ENCODE assay signal across 17 cellular contexts in genomic region chr17:80817321-80817845, GRCh38.
DNase-seq lines count a peak whose midpoint lies in the region; ATAC-seq and TF ChIP-seq lines count a peak whose summit lies in the region.
"Had no signal": no experiment of that assay in that cellular context is flagged by ENCODE, and none has a peak within 500 bp of the region (broad histone marks: within the 10 kb centered on the region; RNA-seq: fewer than 3 reads in every experiment).

No MANE protein-coding gene starts in this region.

- DNase-seq in activated CD8-positive, alpha-beta memory T cell treated with anti-CD3 and anti-CD28 coated beads, Interleukin-2, amount 10 ng/mL, durations not matched to agents 7 days and 5 days, result no peak
- DNase-seq in activated CD8-positive, alpha-beta memory T cell treated with anti-CD3 and anti-CD28 coated beads, Interleukin-2, amount 50 U/mL, for 48 hours, result no peak
- DNase-seq in IMR-90 (no peak), posterior vena cava (ENCODE audit: low spot score) (peak; percentile 62), iPS-NIHi11 (ENCODE audit: low spot score) (no peak)
- peak; percentile 22 for DNase-seq in activated naive CD8-positive, alpha-beta T cell treated with anti-CD3 and anti-CD28 coated beads, Interleukin-2, amount 10 ng/mL, durations not matched to agents 7 days and 5 days
- DNase-seq: ACHN, C1 segment of cervical spinal cord, dermis blood vessel endothelial cell, immature natural killer cell, NCI-H1105, NCI-H510A treated with DMSO at 0.1 percent for 48 hours had no signal

- H3K27ac Mint-ChIP-seq in activated CD8-positive, alpha-beta memory T cell treated with anti-CD3 and anti-CD28 coated beads, Interleukin-2, amount 10 ng/mL, durations not matched to agents 7 days and 5 days, result peak overlapping the region; percentile 35
- peak overlapping the region; percentile 58 for H3K27ac Mint-ChIP-seq in activated naive CD8-positive, alpha-beta T cell treated with anti-CD3 and anti-CD28 coated beads, Interleukin-2, amount 10 ng/mL, durations not matched to agents 7 days and 5 days
- H3K27ac Mint-ChIP-seq: immature natural killer cell had no signal

- no peak overlapping the region for H3K4me2 ChIP-seq in IMR-90 (ENCODE audit: low read depth, low read length)

- no TSS peak for BruUV-seq in IMR-90 (replicated peaks; lab: Mats Ljungman, UMichigan)

- no peaks in the 10 kb centered on the region for H4K20me1 ChIP-seq in IMR-90 (ENCODE audit: insufficient read depth, low read length)

- no peak overlapping the region for H4K5ac ChIP-seq in IMR-90 (ENCODE audit: low read depth, low read length)

- no peak overlapping the region for H3K14ac ChIP-seq in IMR-90 (replicated peaks; ENCODE audit: low read depth, low read length)

- H3K27ac ChIP-seq in IMR-90 (ENCODE audit: insufficient read depth, low read length), result no peak overlapping the region
- H3K27ac ChIP-seq: epithelial cell of prostate, right atrium auricular region, SK-N-MC had no signal

- no peaks in the 10 kb centered on the region for H3K9me3 ChIP-seq in IMR-90 (ENCODE audit: control insufficient read depth, insufficient read depth, low read length)
- H3K9me3 ChIP-seq: right atrium auricular region had no signal

- peaks cover 4% of the 10 kb centered on the region; the same call in 1 of the 2 replicates for H3K36me3 ChIP-seq in IMR-90 (ENCODE audit: control insufficient read depth, insufficient read depth, low read length)
- H3K36me3 ChIP-seq: right atrium auricular region had no signal

- no peak overlapping the region; the same call in 2 of the 3 replicates for H2BK15ac ChIP-seq in IMR-90 (ENCODE audit: low read depth, low read length)

- ATAC-seq in activated CD8-positive, alpha-beta memory T cell treated with anti-CD3 and anti-CD28 coated beads, Interleukin-2, amount 10 ng/mL, durations not matched to agents 7 days and 5 days, result no peak
- no peak for ATAC-seq in IMR-90 (ENCODE audit: low read depth)
- no peak for ATAC-seq in activated naive CD8-positive, alpha-beta T cell treated with anti-CD3 and anti-CD28 coated beads, Interleukin-2, amount 10 ng/mL, durations not matched to agents 7 days and 5 days (ENCODE audit: low read depth)
- no peak for ATAC-seq in GM18909 (IDR thresholded peaks at IDR 0.05; ENCODE audit: poor library complexity, unreplicated experiment)
- ATAC-seq in GM18861 (IDR thresholded peaks at IDR 0.05; ENCODE audit: unreplicated experiment), result no peak

- H2AK9ac ChIP-seq in IMR-90 (replicated peaks; ENCODE audit: low read depth, low read length, poor library complexity), result no peak overlapping the region

- in situ Hi-C loops in IMR-90 (cut with MboI; ENCODE audit: low sequenced_read_pairs), result no loop called here

- no peak overlapping the region for H4K91ac ChIP-seq in IMR-90 (ENCODE audit: insufficient read depth, low read depth, low read length)

- H3K9me1 ChIP-seq in IMR-90 (ENCODE audit: insufficient read depth, low read length), result peaks cover 8% of the 10 kb centered on the region

- no peak for TF ChIP-seq CTCF in IMR-90 (conservative IDR thresholded peaks at IDR 0.05; ENCODE audit: low read depth, low read length)

- intact Hi-C loops in IMR-90 (cut with micrococcal nuclease), result no loop called here
- intact Hi-C loops in posterior vena cava (cut with DNase I), result no loop called here

- TF ChIP-seq POLR2A in IMR-90 (IDR thresholded peaks at IDR 0.05; ENCODE audit: low read depth, low read length), result no peak

- peaks cover 49% of the 10 kb centered on the region for H3K4me1 Mint-ChIP-seq in activated CD8-positive, alpha-beta memory T cell treated with anti-CD3 and anti-CD28 coated beads, Interleukin-2, amount 10 ng/mL, durations not matched to agents 7 days and 5 days
- H3K4me1 Mint-ChIP-seq in activated naive CD8-positive, alpha-beta T cell treated with anti-CD3 and anti-CD28 coated beads, Interleukin-2, amount 10 ng/mL, durations not matched to agents 7 days and 5 days, result peaks cover 34% of the 10 kb centered on the region

- H2AK5ac ChIP-seq in IMR-90 (ENCODE audit: low read depth, low read length), result peak overlapping the region; percentile 63

- H2BK5ac ChIP-seq in IMR-90 (ENCODE audit: low read depth, low read length, poor library complexity, severe bottlenecking), result no peak overlapping the region

- H3K9ac ChIP-seq in IMR-90 (ENCODE audit: low read depth, low read length), result no peak overlapping the region

- no peak overlapping the region for H3K56ac ChIP-seq in IMR-90 (ENCODE audit: extremely low read depth, insufficient read depth, low read length)

- no peak for TF ChIP-seq RAD21 in IMR-90 (IDR thresholded peaks at IDR 0.05; ENCODE audit: low read length)

- no peak overlapping the region for H2AFZ ChIP-seq in IMR-90 (replicated peaks; ENCODE audit: low read length, poor library complexity)

- no peak overlapping the region for H2BK120ac ChIP-seq in IMR-90 (ENCODE audit: low read depth, low read length)

- no peak overlapping the region for H3K18ac ChIP-seq in IMR-90 (ENCODE audit: low read depth, low read length)

- H3K27me3 Mint-ChIP-seq in activated CD8-positive, alpha-beta memory T cell treated with anti-CD3 and anti-CD28 coated beads, Interleukin-2, amount 10 ng/mL, durations not matched to agents 7 days and 5 days, result no peaks in the 10 kb centered on the region
- no peaks in the 10 kb centered on the region for H3K27me3 Mint-ChIP-seq in activated naive CD8-positive, alpha-beta T cell treated with anti-CD3 and anti-CD28 coated beads, Interleukin-2, amount 10 ng/mL, durations not matched to agents 7 days and 5 days

- dilution Hi-C loops in IMR-90 (cut with HindIII; ENCODE audit: low sequenced_read_pairs, unreplicated experiment), result no loop called here

- 100% methylated on average over 7 of the region's 11 CpGs; no CpG with 5 or more reads in 1 of the 2 experiments for WGBS in IMR-90 (ENCODE audit: extremely low coverage in 2 of 2, insufficient read length in 1 of 2), 2 experiments

- CTCF ChIA-PET in activated CD8-positive, alpha-beta memory T cell treated with anti-CD3 and anti-CD28 coated beads, Interleukin-2, amount 10 ng/mL, durations not matched to agents 7 days and 5 days (lab: Charles Lee), result no interaction called here
- CTCF ChIA-PET in IMR-90 (lab: Yijun Ruan, JAX), result no interaction called here

- peaks cover 7% of the 10 kb centered on the region for H3K4me1 ChIP-seq in IMR-90 (ENCODE audit: control insufficient read depth, insufficient read depth, low read length)
- H3K4me1 ChIP-seq: right atrium auricular region had no signal

- H3K23ac ChIP-seq in IMR-90 (ENCODE audit: low read depth, low read length), result no peak overlapping the region

- POLR2A ChIA-PET in IMR-90 (lab: Charles Lee; ENCODE audit: unreplicated experiment), result no interaction called here
- POLR2A ChIA-PET in activated naive CD8-positive, alpha-beta T cell treated with anti-CD3 and anti-CD28 coated beads, Interleukin-2, amount 10 ng/mL, durations not matched to agents 7 days and 5 days (lab: Charles Lee), result interaction anchor here (2.2 kb wide), 1 partner anchor 11 kb away, joined by 4 read pairs; no protein-coding TSS in a partner anchor

- peaks cover 25 to 51% of the 10 kb centered on the region in 2 experiments for H3K79me1 ChIP-seq in IMR-90 (ENCODE audit: low read depth in 1 of 2, low read length in 2 of 2)

- H3K27me3 ChIP-seq in IMR-90 (ENCODE audit: control insufficient read depth, insufficient read depth, low read length), result no peaks in the 10 kb centered on the region
- H3K27me3 ChIP-seq: right atrium auricular region had no signal

- no peaks in the 10 kb centered on the region for H3K9me3 Mint-ChIP-seq in activated CD8-positive, alpha-beta memory T cell treated with anti-CD3 and anti-CD28 coated beads, Interleukin-2, amount 10 ng/mL, durations not matched to agents 7 days and 5 days (ENCODE audit: low read depth)
- no peaks in the 10 kb centered on the region for H3K9me3 Mint-ChIP-seq in activated naive CD8-positive, alpha-beta T cell treated with anti-CD3 and anti-CD28 coated beads, Interleukin-2, amount 10 ng/mL, durations not matched to agents 7 days and 5 days
- H3K9me3 Mint-ChIP-seq: immature natural killer cell had no signal

- no peak overlapping the region for H3K4me3 ChIP-seq in IMR-90 (ENCODE audit: insufficient read depth, low read depth, low read length)
- H3K4me3 ChIP-seq: right atrium auricular region, SK-N-MC had no signal

- no peak overlapping the region for H4K8ac ChIP-seq in IMR-90 (ENCODE audit: low read depth in 2 of 2, low read length in 2 of 2)

- no peak overlapping the region for H3K4ac ChIP-seq in IMR-90 (ENCODE audit: low read depth, low read length)

- H3K36me3 Mint-ChIP-seq in activated CD8-positive, alpha-beta memory T cell treated with anti-CD3 and anti-CD28 coated beads, Interleukin-2, amount 10 ng/mL, durations not matched to agents 7 days and 5 days, result peaks cover 41% of the 10 kb centered on the region
- peaks cover 31% of the 10 kb centered on the region for H3K36me3 Mint-ChIP-seq in activated naive CD8-positive, alpha-beta T cell treated with anti-CD3 and anti-CD28 coated beads, Interleukin-2, amount 10 ng/mL, durations not matched to agents 7 days and 5 days

- no peak overlapping the region for H2BK20ac ChIP-seq in IMR-90 (ENCODE audit: low read depth, low read length)

- H3K4me3 Mint-ChIP-seq in activated CD8-positive, alpha-beta memory T cell treated with anti-CD3 and anti-CD28 coated beads, Interleukin-2, amount 10 ng/mL, durations not matched to agents 7 days and 5 days, result no peak overlapping the region
- no peak overlapping the region for H3K4me3 Mint-ChIP-seq in activated naive CD8-positive, alpha-beta T cell treated with anti-CD3 and anti-CD28 coated beads, Interleukin-2, amount 10 ng/mL, durations not matched to agents 7 days and 5 days
- H3K4me3 Mint-ChIP-seq: immature natural killer cell had no signal

TF ChIP-seq in IMR-90, 13 proteins besides CTCF, POLR2A, EP300 and RAD21 (continues in another document):
- TF ChIP-seq MAFK (IDR thresholded peaks at IDR 0.05; ENCODE audit: low read depth, low read length) (no peak), SMC3 (IDR thresholded peaks at IDR 0.05; ENCODE audit: low read depth, low read length) (no peak), CHD1 (IDR thresholded peaks at IDR 0.05; ENCODE audit: low read depth, low read length) (no peak)
- TF ChIP-seq, protein P1, sequence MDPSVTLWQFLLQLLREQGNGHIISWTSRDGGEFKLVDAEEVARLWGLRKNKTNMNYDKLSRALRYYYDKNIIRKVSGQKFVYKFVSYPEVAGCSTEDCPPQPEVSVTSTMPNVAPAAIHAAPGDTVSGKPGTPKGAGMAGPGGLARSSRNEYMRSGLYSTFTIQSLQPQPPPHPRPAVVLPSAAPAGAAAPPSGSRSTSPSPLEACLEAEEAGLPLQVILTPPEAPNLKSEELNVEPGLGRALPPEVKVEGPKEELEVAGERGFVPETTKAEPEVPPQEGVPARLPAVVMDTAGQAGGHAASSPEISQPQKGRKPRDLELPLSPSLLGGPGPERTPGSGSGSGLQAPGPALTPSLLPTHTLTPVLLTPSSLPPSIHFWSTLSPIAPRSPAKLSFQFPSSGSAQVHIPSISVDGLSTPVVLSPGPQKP (IDR thresholded peaks at IDR 0.05; ENCODE audit: borderline replicate concordance, low read depth, low read length), result no peak

Comparison
In these comparisons a context has a peak if more than half of its experiments do, and no peak if none do; other contexts are left out.
1. DNase-seq: peak in activated naive CD8-positive, alpha-beta T cell treated with anti-CD3 and anti-CD28 coated beads, Interleukin-2, amount 10 ng/mL, durations not matched to agents 7 days and 5 days (single experiment) and posterior vena cava (single experiment); none in activated CD8-positive, alpha-beta memory T cell treated with anti-CD3 and anti-CD28 coated beads, Interleukin-2, amount 10 ng/mL, durations not matched to agents 7 days and 5 days (single experiment), activated CD8-positive, alpha-beta memory T cell treated with anti-CD3 and anti-CD28 coated beads, Interleukin-2, amount 50 U/mL, for 48 hours (single experiment), IMR-90 (single experiment) and iPS-NIHi11 (single experiment).